Comparison of ENCODE assay signal across 1 cellular context in genomic region chr2:160241251-160242137, GRCh38.
TF ChIP-seq lines count a peak whose summit lies in the region.

No MANE protein-coding gene starts in this region.

TF ChIP-seq in Ishikawa, 13 proteins besides CTCF, POLR2A, EP300 and RAD21 (continued from another document):
- no peak for TF ChIP-seq REST (IDR thresholded peaks at IDR 0.05; ENCODE audit: low read depth)
- peak; percentile 26; the same call in 1 of the 2 replicates for TF ChIP-seq CEBPB (IDR thresholded peaks at IDR 0.05)
- peak; percentile 69 for TF ChIP-seq TEAD4 (IDR thresholded peaks at IDR 0.05)
- peak; percentile 98 for TF ChIP-seq TCF12 (IDR thresholded peaks at IDR 0.05; ENCODE audit: low read depth)
- TF ChIP-seq FOXM1 (IDR thresholded peaks at IDR 0.05; ENCODE audit: borderline replicate concordance, low read depth), result peak; percentile 93; the same call in 1 of the 2 replicates
